In genomic region chr7:27921081-27921836, GRCh38 we compare ENCODE assay signal across 8 cellular contexts.
A peak's percentile ranks its signal among the peaks of the same experiment; 100 is the strongest.
DNase-seq lines count a peak whose midpoint lies in the region; ATAC-seq and TF ChIP-seq lines count a peak whose summit lies in the region.

No MANE protein-coding gene starts in this region.

- H3K9me3 Mint-ChIP-seq in CD14-positive monocyte (no peaks in the 10 kb centered on the region), mesothelial cell of epicardium (peaks cover 3% of the 10 kb centered on the region)

- DNase-seq in CD14-positive monocyte (ENCODE audit: low spot score) (no peak), GM19238 (ENCODE audit: insufficient read length, low spot score) (peak; percentile 9), NAMALWA (ENCODE audit: low spot score) (peak; percentile 95), RPMI7951 (ENCODE audit: low read depth) (peak; percentile 94), mucosa of descending colon (peak in 1 of 3 donors; percentile 85), mesothelial cell of epicardium (ENCODE audit: low spot score in 2 of 2, unreplicated experiment in 2 of 2) (no peak)
- no peak for DNase-seq in activated CD8-positive, alpha-beta memory T cell treated with anti-CD3 and anti-CD28 coated beads, Interleukin-2, amount 50 U/mL, for 4 hours

- intact Hi-C loops in CD14-positive monocyte (cut with micrococcal nuclease) (loop anchor here (10.0 kb wide), 2 partner anchors 706 to 726 kb away; no protein-coding TSS in a partner anchor), mucosa of descending colon (cut with DNase I, micrococcal nuclease) (loop anchor here (5.0 to 10.0 kb wide), 2 partner anchors 344 to 726 kb away; no protein-coding TSS in a partner anchor)

- peaks cover 0 to 2% (median 1%) of the 10 kb centered on the region in 3 donors for H3K27me3 Mint-ChIP-seq in CD14-positive monocyte (ENCODE audit: low read depth in 3 of 3)
- no peaks in the 10 kb centered on the region for H3K27me3 Mint-ChIP-seq in mesothelial cell of epicardium (ENCODE audit: low read depth)

- H3K36me3 Mint-ChIP-seq in CD14-positive monocyte (peaks cover 0 to 5% of the 10 kb centered on the region in 2 donors), mesothelial cell of epicardium (no peaks in the 10 kb centered on the region)

- H3K4me1 ChIP-seq in endocrine pancreas (ENCODE audit: control insufficient read depth, insufficient read depth, low read length) = no peaks in the 10 kb centered on the region
- H3K4me1 ChIP-seq in mucosa of descending colon (ENCODE audit: low read depth) = peaks cover 7% of the 10 kb centered on the region

- H3K9ac ChIP-seq in endocrine pancreas (ENCODE audit: control insufficient read depth, insufficient read depth, low read length) = no peak overlapping the region

- peak; percentile 88 for ATAC-seq in mucosa of descending colon

- H3K4me1 Mint-ChIP-seq in CD14-positive monocyte (peaks cover 8% of the 10 kb centered on the region), mesothelial cell of epicardium (peaks cover 11% of the 10 kb centered on the region)

- H3K27ac Mint-ChIP-seq in CD14-positive monocyte (no peak overlapping the region), mesothelial cell of epicardium (no peak overlapping the region)

- H3K9me3 ChIP-seq in endocrine pancreas (ENCODE audit: control insufficient read depth, low read length) = no peaks in the 10 kb centered on the region
- H3K9me3 ChIP-seq in mucosa of descending colon = no peaks in the 10 kb centered on the region

- H3K36me3 ChIP-seq in endocrine pancreas (ENCODE audit: control insufficient read depth, insufficient read depth, low read length) = no peaks in the 10 kb centered on the region
- H3K36me3 ChIP-seq in mucosa of descending colon (ENCODE audit: low read depth) = no peaks in the 10 kb centered on the region

- TF ChIP-seq CTCF in CD14-positive monocyte (IDR thresholded peaks at IDR 0.05) (peak; percentile 61), mucosa of descending colon (IDR thresholded peaks at IDR 0.05) (peak; percentile 15), mesothelial cell of epicardium (IDR thresholded peaks at IDR 0.05; ENCODE audit: unreplicated experiment) (no peak)

- H3K4me3 Mint-ChIP-seq in CD14-positive monocyte (no peak overlapping the region), mesothelial cell of epicardium (no peak overlapping the region)

- H3K27me3 ChIP-seq in endocrine pancreas (ENCODE audit: control insufficient read depth, insufficient read depth, low read length) = no peaks in the 10 kb centered on the region

- H3K4me3 ChIP-seq in endocrine pancreas (ENCODE audit: control insufficient read depth, insufficient read depth, low read length) (peak overlapping the region; percentile 43), mucosa of descending colon (no peak overlapping the region)

Comparison
In these comparisons a context has a peak if more than half of its experiments do, and no peak if none do; other contexts are left out.
1. DNase-seq: peak in GM19238 (single experiment), NAMALWA (single experiment) and RPMI7951 (single experiment); none in CD14-positive monocyte (single experiment), mesothelial cell of epicardium (0 of 2) and activated CD8-positive, alpha-beta memory T cell treated with anti-CD3 and anti-CD28 coated beads, Interleukin-2, amount 50 U/mL, for 4 hours (single experiment).